Comparison of ENCODE assay signal across 11 cellular contexts in genomic region chr18:9594782-9595181, GRCh38. TPM values are rescaled to one million over a fixed set of nuclear protein-coding genes. Genes with fewer than 3 reads are reported as not detected.
A peak's percentile ranks its signal among the peaks of the same experiment; 100 is the strongest.
DNase-seq lines count a peak whose midpoint lies in the region; ATAC-seq lines count a peak whose summit lies in the region.
"Had no signal": no experiment of that assay in that cellular context is flagged by ENCODE, and none has a peak within 500 bp of the region (broad histone marks: within the 10 kb centered on the region; RNA-seq: fewer than 3 reads in every experiment).

No MANE protein-coding gene starts in this region.

- peaks cover 6% of the 10 kb centered on the region for H3K9me3 ChIP-seq in MG63

- intact Hi-C loops in posterior cingulate gyrus (cut with DNase I) = no loop called here

- H3K27me3 ChIP-seq in MG63 = no peaks in the 10 kb centered on the region

- H3K36me3 ChIP-seq in MG63 = peaks cover 47% of the 10 kb centered on the region

- DNase-seq in EH (ENCODE audit: low read depth) (peak; percentile 41), MG63 (no peak), iris pigment epithelial cell (ENCODE audit: low read depth) (peak; percentile 51), midbrain (lab: John Stamatoyannopoulos, UW) (no peak), posterior cingulate gyrus (no peak)
- DNase-seq: activated naive CD8-positive, alpha-beta T cell treated with anti-CD3 and anti-CD28 coated beads, Interleukin-2, amount 10 ng/mL, durations not matched to agents 7 days and 5 days; NCI-H1048; stimulated activated CD4-positive, alpha-beta T cell treated with anti-CD3 and anti-CD28 coated beads, Interleukin-12 subunit alpha, Interleukin-12 subunit beta, amount 100 ng/mL, for 4 hours had no signal

- peak overlapping the region; percentile 12; the same call in 1 of the 2 replicates for H3K4me3 ChIP-seq in MG63

- ATAC-seq in GM21447 (IDR thresholded peaks at IDR 0.05; ENCODE audit: unreplicated experiment) = peak; percentile 73
- ATAC-seq in GM21367 (IDR thresholded peaks at IDR 0.05; ENCODE audit: unreplicated experiment) = no peak
- no peak for ATAC-seq in HG03025 (IDR thresholded peaks at IDR 0.05; ENCODE audit: low FRiP score, unreplicated experiment)

RNA-seq across cellular contexts. Expression of gene PPP4R1, which starts 19.6 kb away (rescaled TPM):
- 45.1 and 103 TPM in 2 replicates for total RNA-seq in MG63 (2014; rRNA removed; shearing (Covaris generic); ENCODE audit: low replicate concordance)

Comparison
In these comparisons a context has a peak if more than half of its experiments do, and no peak if none do; other contexts are left out.
1. DNase-seq: peak in EH (single experiment) and iris pigment epithelial cell (single experiment); none in MG63 (single experiment), midbrain (single experiment) and posterior cingulate gyrus (0 of 10).